In genomic region chr19:16233836-16234551, GRCh38 we compare ENCODE assay signal across 15 cellular contexts.
"Had no signal": no experiment of that assay in that cellular context is flagged by ENCODE, and none has a peak within 500 bp of the region (broad histone marks: within the 10 kb centered on the region; RNA-seq: fewer than 3 reads in every experiment).

No MANE protein-coding gene starts in this region.

- H3K4me3 ChIP-seq: body of pancreas, lower lobe of right lung, neural progenitor cell, SJCRH30, smooth muscle cell, stomach had no signal

- H3K27ac Mint-ChIP-seq: immature natural killer cell, mesothelial cell of epicardium, neural progenitor cell had no signal

- ATAC-seq: body of pancreas, lower lobe of right lung had no signal

- H3K4me3 Mint-ChIP-seq: immature natural killer cell, mesothelial cell of epicardium, neural progenitor cell had no signal

- H3K9me3 Mint-ChIP-seq: immature natural killer cell, neural progenitor cell had no signal

- DNase-seq: activated CD4-positive, alpha-beta T cell treated with anti-CD3 and anti-CD28 coated beads for 48 hours; activated naive CD4-positive, alpha-beta T cell treated with Interleukin-2 at 50 U/mL for 16 hours; body of pancreas; central memory CD4-positive, alpha-beta T cell; erythroblast; immature natural killer cell; lower lobe of right lung; right cardiac atrium; SJCRH30; stomach; T1000; WERI-Rb-1 had no signal

- H3K4me1 Mint-ChIP-seq: mesothelial cell of epicardium had no signal
